In genomic region chrX:107894038-107894437, GRCh38 we compare ENCODE assay signal across 8 cellular contexts.
DNase-seq lines count a peak whose midpoint lies in the region; ATAC-seq and TF ChIP-seq lines count a peak whose summit lies in the region.

No MANE protein-coding gene starts in this region.

- H3K36me3 ChIP-seq in adrenal gland (replicated peaks in 1 of 2) (no peaks in the 10 kb centered on the region), thyroid gland (no peaks in the 10 kb centered on the region)

- H3K4me3 ChIP-seq in AG10803 (ENCODE audit: low read length) (no peak overlapping the region), adrenal gland (no peak overlapping the region), thyroid gland (replicated peaks in 1 of 3) (no peak overlapping the region)

- intact Hi-C loops in adrenal gland (cut with DNase I) (loop anchor here (10.0 kb wide), 2 partner anchors 229 to 239 kb away; no protein-coding TSS in a partner anchor), thyroid gland (cut with DNase I) (loop anchor here (10.0 kb wide), 1 partner anchor 239 kb away; no protein-coding TSS in a partner anchor)

- TF ChIP-seq CTCF in AG10803 (conservative IDR thresholded peaks at IDR 0.05; ENCODE audit: low read length) (peak; percentile 50), adrenal gland (IDR thresholded peaks at IDR 0.05) (peak; percentile 48 to 69 (median 57)), thyroid gland (IDR thresholded peaks at IDR 0.05) (peak in 5 of 6 experiments; percentile 43 to 63 (median 47))

- 20 to 36% (median 28%) methylated on average over 4 of the region's 4 CpGs for WGBS in adrenal gland, 4 donors
- 49 to 53% methylated on average over 4 of the region's 4 CpGs for WGBS in thyroid gland, 2 donors

- H3K4me1 ChIP-seq in adrenal gland (replicated peaks in 1 of 2) (no peaks in the 10 kb centered on the region), thyroid gland (no peaks in the 10 kb centered on the region)

- ATAC-seq in HG02884 (IDR thresholded peaks at IDR 0.05; ENCODE audit: unreplicated experiment): peak; percentile 70

- peaks cover 11% of the 10 kb centered on the region for H3K27me3 ChIP-seq in adrenal gland
- H3K27me3 ChIP-seq in thyroid gland: no peaks in the 10 kb centered on the region

- no peak overlapping the region for H3K27ac ChIP-seq in adrenal gland
- H3K27ac ChIP-seq in thyroid gland: no peak overlapping the region

- H3K9me3 ChIP-seq in adrenal gland (replicated peaks in 1 of 3): peaks cover 0 to 6% (median 0%) of the 10 kb centered on the region in 3 donors
- H3K9me3 ChIP-seq in thyroid gland: no peaks in the 10 kb centered on the region

- TF ChIP-seq POLR2A in adrenal gland (IDR thresholded peaks at IDR 0.05) (no peak), thyroid gland (IDR thresholded peaks at IDR 0.05) (no peak)

- DNase-seq in AG10803 (ENCODE audit: low read depth): peak; percentile 24
- DNase-seq in GM04504 (ENCODE audit: low read depth): peak; percentile 7
- peak; percentile 33 for DNase-seq in NCI-H345 treated with DMSO at 0.1 percent for 48 hours (lab: John Stamatoyannopoulos, UW; ENCODE audit: unreplicated experiment)
- DNase-seq in adrenal gland: peak in 2 of 7 donors; percentile 4 to 29
- DNase-seq in iPS-NIHi7 (ENCODE audit: extremely low spot score): peak; percentile 71
- no peak for DNase-seq in thyroid gland
- no peak for DNase-seq in islet precursor cell

Comparison
In these comparisons a context has a peak if more than half of its experiments do, and no peak if none do; other contexts are left out.
1. DNase-seq: peak in AG10803 (single experiment), GM04504 (single experiment), NCI-H345 treated with DMSO at 0.1 percent for 48 hours (single experiment) and iPS-NIHi7 (single experiment); none in thyroid gland (0 of 2) and islet precursor cell (single experiment).
2. Peak in every context shown above with its lines, with median percentiles within 50 percentile points of each other: CTCF ChIP-seq.